ENCODE assay signal across 1 cellular context in the genomic region with DNA sequence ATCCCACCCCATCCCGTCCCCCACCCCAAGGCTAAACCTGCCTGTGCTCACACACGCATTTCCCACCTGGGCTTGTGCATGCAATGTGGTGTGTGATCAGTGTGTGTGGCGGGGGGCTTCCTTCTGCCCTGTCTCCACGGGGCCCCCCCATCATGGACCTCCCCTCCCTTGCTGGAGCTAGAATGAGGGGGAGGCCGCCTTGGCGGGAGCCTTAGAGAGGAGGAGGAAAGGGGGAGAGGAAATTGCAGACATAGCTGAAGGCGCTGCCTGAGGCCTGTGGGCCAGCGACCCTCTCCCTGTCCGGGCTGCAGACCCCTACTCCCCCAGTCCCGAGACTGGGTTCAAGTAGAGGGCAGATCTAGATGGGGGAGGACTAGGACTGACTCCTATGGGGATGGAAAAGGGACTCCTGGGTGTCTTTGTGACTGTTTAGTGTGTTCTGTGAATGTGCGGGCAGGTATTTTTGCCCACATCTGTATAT.
TF ChIP-seq lines count a peak whose summit lies in the region.

No MANE protein-coding gene starts in this region.

TF ChIP-seq in HCT116, 20 proteins besides CTCF, POLR2A, EP300 and RAD21 (continued from another document):
- TF ChIP-seq, protein P1, sequence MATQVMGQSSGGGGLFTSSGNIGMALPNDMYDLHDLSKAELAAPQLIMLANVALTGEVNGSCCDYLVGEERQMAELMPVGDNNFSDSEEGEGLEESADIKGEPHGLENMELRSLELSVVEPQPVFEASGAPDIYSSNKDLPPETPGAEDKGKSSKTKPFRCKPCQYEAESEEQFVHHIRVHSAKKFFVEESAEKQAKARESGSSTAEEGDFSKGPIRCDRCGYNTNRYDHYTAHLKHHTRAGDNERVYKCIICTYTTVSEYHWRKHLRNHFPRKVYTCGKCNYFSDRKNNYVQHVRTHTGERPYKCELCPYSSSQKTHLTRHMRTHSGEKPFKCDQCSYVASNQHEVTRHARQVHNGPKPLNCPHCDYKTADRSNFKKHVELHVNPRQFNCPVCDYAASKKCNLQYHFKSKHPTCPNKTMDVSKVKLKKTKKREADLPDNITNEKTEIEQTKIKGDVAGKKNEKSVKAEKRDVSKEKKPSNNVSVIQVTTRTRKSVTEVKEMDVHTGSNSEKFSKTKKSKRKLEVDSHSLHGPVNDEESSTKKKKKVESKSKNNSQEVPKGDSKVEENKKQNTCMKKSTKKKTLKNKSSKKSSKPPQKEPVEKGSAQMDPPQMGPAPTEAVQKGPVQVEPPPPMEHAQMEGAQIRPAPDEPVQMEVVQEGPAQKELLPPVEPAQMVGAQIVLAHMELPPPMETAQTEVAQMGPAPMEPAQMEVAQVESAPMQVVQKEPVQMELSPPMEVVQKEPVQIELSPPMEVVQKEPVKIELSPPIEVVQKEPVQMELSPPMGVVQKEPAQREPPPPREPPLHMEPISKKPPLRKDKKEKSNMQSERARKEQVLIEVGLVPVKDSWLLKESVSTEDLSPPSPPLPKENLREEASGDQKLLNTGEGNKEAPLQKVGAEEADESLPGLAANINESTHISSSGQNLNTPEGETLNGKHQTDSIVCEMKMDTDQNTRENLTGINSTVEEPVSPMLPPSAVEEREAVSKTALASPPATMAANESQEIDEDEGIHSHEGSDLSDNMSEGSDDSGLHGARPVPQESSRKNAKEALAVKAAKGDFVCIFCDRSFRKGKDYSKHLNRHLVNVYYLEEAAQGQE (IDR thresholded peaks at IDR 0.05; ENCODE audit: low read depth): no peak
- TF ChIP-seq, protein P2, sequence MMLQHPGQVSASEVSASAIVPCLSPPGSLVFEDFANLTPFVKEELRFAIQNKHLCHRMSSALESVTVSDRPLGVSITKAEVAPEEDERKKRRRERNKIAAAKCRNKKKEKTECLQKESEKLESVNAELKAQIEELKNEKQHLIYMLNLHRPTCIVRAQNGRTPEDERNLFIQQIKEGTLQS (IDR thresholded peaks at IDR 0.05): no peak
- TF ChIP-seq TCF7L2 (IDR thresholded peaks at IDR 0.05; ENCODE audit: borderline replicate concordance, extremely low read depth, insufficient read depth, insufficient read length) (no peak), EZH2phosphoT487 (IDR thresholded peaks at IDR 0.05; ENCODE audit: borderline replicate concordance) (no peak), ZFX (IDR thresholded peaks at IDR 0.05) (no peak), JUND (IDR thresholded peaks at IDR 0.05) (no peak), SRF (IDR thresholded peaks at IDR 0.05; ENCODE audit: low read depth) (no peak), SP1 (IDR thresholded peaks at IDR 0.05; ENCODE audit: low read depth) (no peak)
